In genomic region chr19:1884719-1885334, GRCh38 we compare ENCODE assay signal across 5 cellular contexts. TPM values are rescaled to one million over a fixed set of nuclear protein-coding genes. Genes with fewer than 3 reads are reported as not detected.
DNase-seq lines count a peak whose midpoint lies in the region; ATAC-seq and TF ChIP-seq lines count a peak whose summit lies in the region.

No MANE protein-coding gene starts in this region.

- intact Hi-C loops in left colon (cut with DNase I, micrococcal nuclease), result no loop called here

- DNase-seq in HFF-Myc (ENCODE audit: extremely low read depth, low read depth) (no peak), left colon (peak in 1 of 2 donors; percentile 45), DMS79 treated with DMSO at 0.1 percent for 48 hours (lab: John Stamatoyannopoulos, UW) (no peak), GF-D8 (lab: John Stamatoyannopoulos, UW) (no peak)

- peak; percentile 38 for ATAC-seq in left colon

- H3K4me3 ChIP-seq in HFF-Myc (replicated peaks; ENCODE audit: low read depth, low read length), result peak overlapping the region; percentile 88
- peak overlapping the region; percentile 96 for H3K4me3 ChIP-seq in WI38 (ENCODE audit: low read depth, low read length)

- TF ChIP-seq CTCF in HFF-Myc (IDR thresholded peaks at IDR 0.05; ENCODE audit: low read depth, low read length, missing control alignments) (no peak), WI38 (IDR thresholded peaks at IDR 0.05; ENCODE audit: low read depth, low read length) (no peak)

RNA-seq across cellular contexts. Expression of gene ABHD17A, which starts 0.5 kb away (rescaled TPM):
- total RNA-seq in left colon, result 10 to 100 TPM; 61.5 to 63.5 TPM

RNA-seq across cellular contexts. Expression of gene ADAT3, which starts 20.4 kb away (rescaled TPM):
- total RNA-seq in left colon, result 10 to 100 TPM; 19.1 to 29.1 TPM

RNA-seq across cellular contexts. Expression of gene SCAMP4, which starts 20.4 kb away (rescaled TPM):
- total RNA-seq in left colon, result 10 to 100 TPM; 56.3 to 76.5 TPM

RNA-seq across cellular contexts. Expression of gene KLF16, which starts 21.4 kb away (rescaled TPM):
- total RNA-seq in left colon, result 10 to 100 TPM; 30.6 to 35.9 TPM

RNA-seq across cellular contexts. Expression of gene REXO1, which starts 36.5 kb away (rescaled TPM):
- total RNA-seq in left colon, result 10 to 100 TPM; 41.9 to 43.0 TPM
